In genomic region chr16:9275386-9275785, GRCh38 we compare ENCODE assay signal across 22 cellular contexts.
DNase-seq lines count a peak whose midpoint lies in the region; ATAC-seq, FAIRE-seq and TF ChIP-seq lines count a peak whose summit lies in the region.
"Had no signal": no experiment of that assay in that cellular context is flagged by ENCODE, and none has a peak within 500 bp of the region (broad histone marks: within the 10 kb centered on the region; RNA-seq: fewer than 3 reads in every experiment).

No MANE protein-coding gene starts in this region.

- H3K27me3 ChIP-seq in trophoblast cell (ENCODE audit: insufficient read depth, low read length) (no peaks in the 10 kb centered on the region), HepG2 (ENCODE audit: control insufficient read depth in 1 of 2, insufficient read depth in 2 of 2, low read length in 2 of 2) (peaks cover 0 to 9% of the 10 kb centered on the region in 2 experiments; a peak in 1 of 5 replicates)

- BruUV-seq in HepG2 (replicated peaks; lab: Mats Ljungman, UMichigan) = no TSS peak

- peak; percentile 8 for DNase-seq in activated CD4-positive, alpha-beta memory T cell treated with anti-CD3 and anti-CD28 coated beads for 36 hours
- no peak for DNase-seq in activated CD4-positive, alpha-beta memory T cell treated with anti-CD3 and anti-CD28 coated beads, Interleukin-2, amount 10 ng/mL, durations not matched to agents 7 days and 5 days
- DNase-seq in RWPE1 (ENCODE audit: low spot score) (peak; percentile 32), islet precursor cell (peak; percentile 89), trophoblast cell (peak; percentile 81 to 92), HepG2 (ENCODE audit: low spot score) (no peak), GM13977 (ENCODE audit: low spot score) (no peak)
- DNase-seq in activated T-cell treated with anti-CD3 and anti-CD28 coated beads, Interleukin-2, amount 50 U/mL, for 1 hour = no peak
- DNase-seq: CD8-positive, alpha-beta memory T cell; GF-D8; KBM-7; NCI-H1092 treated with DMSO at 0.1 percent for 48 hours; NCI-H1436 treated with DMSO at 0.1 percent for 48 hours; NCI-H1930; NCI-H510A treated with DMSO at 0.1 percent for 48 hours; NCI-H748 treated with DMSO at 0.1 percent for 48 hours; SHP77 had no signal

- FAIRE-seq in HepG2 (lab: Jason Lieb, UNC) = no peak
- FAIRE-seq: A204.1, GM19239, H1, RCC 7860 had no signal

- H3K18ac ChIP-seq in trophoblast cell (ENCODE audit: low read length) = no peak overlapping the region

- H3K4me2 ChIP-seq in trophoblast cell (ENCODE audit: low read length) = no peak overlapping the region
- H3K4me2 ChIP-seq in HepG2 (ENCODE audit: low read depth, low read length) = no peak overlapping the region

- no peak overlapping the region for H3K14ac ChIP-seq in trophoblast cell (ENCODE audit: low read length)

- H2BK12ac ChIP-seq in trophoblast cell (ENCODE audit: low read length) = no peak overlapping the region

- intact Hi-C loops in activated CD4-positive, alpha-beta memory T cell treated with anti-CD3 and anti-CD28 coated beads for 36 hours (cut with micrococcal nuclease) = no loop called here
- intact Hi-C loops in HepG2 (cut with micrococcal nuclease; ENCODE audit: unreplicated experiment) = no loop called here

- TF ChIP-seq CTCF in RWPE1 (conservative IDR thresholded peaks at IDR 0.05; ENCODE audit: low read depth) (no peak), HepG2 (CRISPR knock-in tag; IDR thresholded peaks at IDR 0.05) (no peak), GM13977 (IDR thresholded peaks at IDR 0.05; ENCODE audit: extremely low read depth, insufficient read depth, missing control alignments) (no peak)

- H3K9ac ChIP-seq in trophoblast cell (ENCODE audit: low read length) (no peak overlapping the region), HepG2 (ENCODE audit: insufficient read depth, low read depth, low read length) (no peak overlapping the region)

- H3K79me2 ChIP-seq in trophoblast cell (ENCODE audit: control insufficient read depth, insufficient read depth, low read length, poor library complexity) (no peaks in the 10 kb centered on the region), HepG2 (ENCODE audit: insufficient read depth, low read length) (no peaks in the 10 kb centered on the region)

- TF ChIP-seq RAD21 in HepG2 (CRISPR knock-in tag; IDR thresholded peaks at IDR 0.05) = no peak

- H3K23ac ChIP-seq in trophoblast cell (ENCODE audit: low read length) = no peak overlapping the region

- H3K36me3 Mint-ChIP-seq in activated CD4-positive, alpha-beta memory T cell treated with anti-CD3 and anti-CD28 coated beads for 36 hours = no peaks in the 10 kb centered on the region
- no peaks in the 10 kb centered on the region for H3K36me3 Mint-ChIP-seq in activated CD4-positive, alpha-beta memory T cell treated with anti-CD3 and anti-CD28 coated beads, Interleukin-2, amount 10 ng/mL, durations not matched to agents 7 days and 5 days (ENCODE audit: low read depth)
- H3K36me3 Mint-ChIP-seq: CD8-positive, alpha-beta memory T cell had no signal

- no peak overlapping the region for H4K12ac ChIP-seq in trophoblast cell (ENCODE audit: low read depth, low read length)

- H3K9me3 ChIP-seq in trophoblast cell (ENCODE audit: insufficient read depth, low read depth, low read length) (peaks cover 2% of the 10 kb centered on the region), HepG2 (ENCODE audit: low read length) (no peaks in the 10 kb centered on the region)

- TF ChIP-seq POLR2A in HepG2 (IDR thresholded peaks at IDR 0.05; ENCODE audit: insufficient read depth in 1 of 2, low read depth in 2 of 2, low read length in 2 of 2) = no peak

- H3K36me3 ChIP-seq in trophoblast cell (ENCODE audit: control insufficient read depth in 1 of 2, insufficient read depth in 2 of 2, low read length in 2 of 2) (no peaks in the 10 kb centered on the region), HepG2 (replicated peaks in 1 of 2; ENCODE audit: control insufficient read depth in 1 of 2, insufficient read depth in 2 of 2, low read length in 2 of 2) (no peaks in the 10 kb centered on the region)

- no peak for TF ChIP-seq EP300 in HepG2 (IDR thresholded peaks at IDR 0.05; ENCODE audit: low read depth in 2 of 2, low read length in 2 of 2)
- TF ChIP-seq EP300 in HepG2 (CRISPR knock-in tag; IDR thresholded peaks at IDR 0.05; ENCODE audit: borderline replicate concordance) = no peak

- no peaks in the 10 kb centered on the region for H3K9me3 Mint-ChIP-seq in activated CD4-positive, alpha-beta memory T cell treated with anti-CD3 and anti-CD28 coated beads for 36 hours
- peaks cover 1% of the 10 kb centered on the region for H3K9me3 Mint-ChIP-seq in activated CD4-positive, alpha-beta memory T cell treated with anti-CD3 and anti-CD28 coated beads, Interleukin-2, amount 10 ng/mL, durations not matched to agents 7 days and 5 days

- no peaks in the 10 kb centered on the region for H4K20me1 ChIP-seq in HepG2 (ENCODE audit: insufficient read depth, low read length)

- no peak overlapping the region for H3K27ac Mint-ChIP-seq in activated CD4-positive, alpha-beta memory T cell treated with anti-CD3 and anti-CD28 coated beads for 36 hours
- H3K27ac Mint-ChIP-seq in activated CD4-positive, alpha-beta memory T cell treated with anti-CD3 and anti-CD28 coated beads, Interleukin-2, amount 10 ng/mL, durations not matched to agents 7 days and 5 days = no peak overlapping the region
- H3K27ac Mint-ChIP-seq: CD8-positive, alpha-beta memory T cell had no signal

- H3K4me3 ChIP-seq in trophoblast cell (ENCODE audit: low read depth, low read length) = no peak overlapping the region
- H3K4me3 ChIP-seq in HepG2 (replicated peaks in 1 of 3; ENCODE audit: insufficient read depth in 1 of 3, low read depth in 2 of 3, low read length in 3 of 3) = no peak overlapping the region

- in situ Hi-C loops in HepG2 (cut with HindIII; ENCODE audit: extremely low pct_ligation_motif_present, low pct_unique_long_range_greater_than_20kb) = no loop called here
- in situ Hi-C loops in GM13977 (cut with MboI; ENCODE audit: low pct_unique_long_range_greater_than_20kb, low sequenced_read_pairs, unreplicated experiment) = no loop called here

- H2BK5ac ChIP-seq in trophoblast cell (ENCODE audit: low read depth, low read length, poor library complexity) = no peak overlapping the region

- H3K79me1 ChIP-seq in trophoblast cell (ENCODE audit: low read length) = no peaks in the 10 kb centered on the region

- no peak overlapping the region for H2AK5ac ChIP-seq in trophoblast cell (ENCODE audit: low read length)

- no peak overlapping the region for H3K4ac ChIP-seq in trophoblast cell (ENCODE audit: low read depth, low read length)

- no peaks in the 10 kb centered on the region for H3K4me1 Mint-ChIP-seq in activated CD4-positive, alpha-beta memory T cell treated with anti-CD3 and anti-CD28 coated beads for 36 hours (ENCODE audit: low read depth)
- H3K4me1 Mint-ChIP-seq in activated CD4-positive, alpha-beta memory T cell treated with anti-CD3 and anti-CD28 coated beads, Interleukin-2, amount 10 ng/mL, durations not matched to agents 7 days and 5 days = no peaks in the 10 kb centered on the region
- H3K4me1 Mint-ChIP-seq: CD8-positive, alpha-beta memory T cell had no signal

- POLR2A ChIA-PET in activated CD4-positive, alpha-beta memory T cell treated with anti-CD3 and anti-CD28 coated beads for 36 hours (lab: Charles Lee) = no interaction called here
- POLR2A ChIA-PET in activated CD4-positive, alpha-beta memory T cell treated with anti-CD3 and anti-CD28 coated beads, Interleukin-2, amount 10 ng/mL, durations not matched to agents 7 days and 5 days (lab: Charles Lee) = no interaction called here
- POLR2A ChIA-PET in RWPE1 (lab: Yijun Ruan, JAX; ENCODE audit: low non-redundant PET) = no interaction called here
- POLR2A ChIA-PET in HepG2 (lab: Yijun Ruan, JAX) = no interaction called here

- CTCF ChIA-PET in activated CD4-positive, alpha-beta memory T cell treated with anti-CD3 and anti-CD28 coated beads for 36 hours (lab: Charles Lee) = no interaction called here
- CTCF ChIA-PET in activated CD4-positive, alpha-beta memory T cell treated with anti-CD3 and anti-CD28 coated beads, Interleukin-2, amount 10 ng/mL, durations not matched to agents 7 days and 5 days (lab: Charles Lee) = no interaction called here
- CTCF ChIA-PET in RWPE1 (lab: Yijun Ruan, JAX) = no interaction called here
- CTCF ChIA-PET in HepG2 (lab: Yijun Ruan, JAX; ENCODE audit: low intra/inter-chr PET ratio, low total read pairs) = no interaction called here

- H4K91ac ChIP-seq in trophoblast cell (ENCODE audit: low read depth, low read length) = no peak overlapping the region

- no peak overlapping the region for H3K4me3 Mint-ChIP-seq in activated CD4-positive, alpha-beta memory T cell treated with anti-CD3 and anti-CD28 coated beads for 36 hours
- no peak overlapping the region for H3K4me3 Mint-ChIP-seq in activated CD4-positive, alpha-beta memory T cell treated with anti-CD3 and anti-CD28 coated beads, Interleukin-2, amount 10 ng/mL, durations not matched to agents 7 days and 5 days
- H3K4me3 Mint-ChIP-seq: CD8-positive, alpha-beta memory T cell had no signal

- H2AFZ ChIP-seq in trophoblast cell (ENCODE audit: insufficient read depth, low read length, poor library complexity) = no peak overlapping the region
- no peak overlapping the region for H2AFZ ChIP-seq in HepG2 (ENCODE audit: low read length)

- no peak overlapping the region for H4K8ac ChIP-seq in trophoblast cell (ENCODE audit: low read depth, low read length)

- no peak for ATAC-seq in HepG2

- no CpG with 5 or more reads among the region's 7 CpGs for WGBS in trophoblast cell (ENCODE audit: extremely low coverage, insufficient coverage, insufficient read length)
- 19% methylated on average over 7 of the region's 7 CpGs for WGBS in HepG2 (ENCODE audit: low lambda C conversion rate)

- no peak overlapping the region for H2BK120ac ChIP-seq in trophoblast cell (ENCODE audit: insufficient read depth, low read length, poor library complexity)

- peaks cover 1% of the 10 kb centered on the region for H3K27me3 Mint-ChIP-seq in activated CD4-positive, alpha-beta memory T cell treated with anti-CD3 and anti-CD28 coated beads for 36 hours
- no peaks in the 10 kb centered on the region for H3K27me3 Mint-ChIP-seq in activated CD4-positive, alpha-beta memory T cell treated with anti-CD3 and anti-CD28 coated beads, Interleukin-2, amount 10 ng/mL, durations not matched to agents 7 days and 5 days

- H3K4me1 ChIP-seq in trophoblast cell (ENCODE audit: control insufficient read depth in 1 of 2, insufficient read depth in 2 of 2, low read length in 2 of 2) (peaks cover 6 to 7% of the 10 kb centered on the region in 2 experiments), HepG2 (ENCODE audit: insufficient read depth, low read length) (no peaks in the 10 kb centered on the region)

- H3K27ac ChIP-seq in RWPE1 = no peak overlapping the region
- H3K27ac ChIP-seq in trophoblast cell (ENCODE audit: low read depth, low read length) = no peak overlapping the region
- H3K27ac ChIP-seq in HepG2 (ENCODE audit: extremely low read length, insufficient read depth, low read length) = no peak overlapping the region
- H3K27ac ChIP-seq: C4-2B had no signal

Comparison
In these comparisons a context has a peak if more than half of its experiments do, and no peak if none do; other contexts are left out.
1. DNase-seq: peak in activated CD4-positive, alpha-beta memory T cell treated with anti-CD3 and anti-CD28 coated beads for 36 hours (single experiment), RWPE1 (single experiment), islet precursor cell (single experiment) and trophoblast cell (2 of 2); none in activated CD4-positive, alpha-beta memory T cell treated with anti-CD3 and anti-CD28 coated beads, Interleukin-2, amount 10 ng/mL, durations not matched to agents 7 days and 5 days (single experiment), HepG2 (single experiment), GM13977 (single experiment) and activated T-cell treated with anti-CD3 and anti-CD28 coated beads, Interleukin-2, amount 50 U/mL, for 1 hour (single experiment).